In genomic region chr3:50336452-50337174, GRCh38 we compare ENCODE assay signal across 8 cellular contexts. TPM values are rescaled to one million over a fixed set of nuclear protein-coding genes. Genes with fewer than 3 reads are reported as not detected.
DNase-seq lines count a peak whose midpoint lies in the region; ATAC-seq, FAIRE-seq and TF ChIP-seq lines count a peak whose summit lies in the region.

No MANE protein-coding gene starts in this region.

- no peak; the same call in 1 of the 2 replicates for TF ChIP-seq RAD21 in HepG2 (CRISPR knock-in tag; IDR thresholded peaks at IDR 0.05)

- H3K36me3 ChIP-seq in HUES48 (ENCODE audit: control insufficient read depth, insufficient read depth, low read length), result peaks cover 13% of the 10 kb centered on the region
- H3K36me3 ChIP-seq in HepG2 (replicated peaks in 1 of 2; ENCODE audit: control insufficient read depth in 1 of 2, insufficient read depth in 2 of 2, low read length in 2 of 2), result peaks cover 10 to 19% of the 10 kb centered on the region in 2 experiments; a peak in 4 of 5 replicates
- H3K36me3 ChIP-seq in transverse colon, result peaks cover 0 to 1% (median under 1%) of the 10 kb centered on the region in 4 donors

- no peak for TF ChIP-seq EP300 in HepG2 (IDR thresholded peaks at IDR 0.05; ENCODE audit: low read depth in 2 of 2, low read length in 2 of 2)
- TF ChIP-seq EP300 in HepG2 (CRISPR knock-in tag; IDR thresholded peaks at IDR 0.05; ENCODE audit: borderline replicate concordance), result no peak
- no peak for TF ChIP-seq EP300 in transverse colon (IDR thresholded peaks at IDR 0.05; ENCODE audit: low read depth)

- H3K9me3 ChIP-seq in HUES48 (ENCODE audit: control insufficient read depth, insufficient read depth, low read length), result no peaks in the 10 kb centered on the region
- H3K9me3 ChIP-seq in HepG2 (ENCODE audit: low read length), result no peaks in the 10 kb centered on the region
- no peaks in the 10 kb centered on the region for H3K9me3 ChIP-seq in transverse colon

- peak; percentile 13 for ATAC-seq in GM21423 (IDR thresholded peaks at IDR 0.05; ENCODE audit: unreplicated experiment)
- peak; percentile 18 for ATAC-seq in HepG2

- TF ChIP-seq POLR2A in HepG2 (IDR thresholded peaks at IDR 0.05; ENCODE audit: insufficient read depth in 1 of 2, low read depth in 2 of 2, low read length in 2 of 2) (no peak), transverse colon (IDR thresholded peaks at IDR 0.05) (no peak), H54 (IDR thresholded peaks at IDR 0.05; ENCODE audit: low read depth, low read length) (no peak)

- intact Hi-C loops in HepG2 (cut with micrococcal nuclease; ENCODE audit: unreplicated experiment), result no loop called here
- intact Hi-C loops in transverse colon (cut with DNase I; ENCODE audit: low total_unique reads), result loop anchor here (10.0 kb wide), 1 partner anchor 1948 kb away; the partner anchor contains the start of gene GLYCTK

- TSS peak; percentile 76 for BruUV-seq in HepG2 (replicated peaks; lab: Mats Ljungman, UMichigan)

- peak overlapping the region; percentile 81 for H3K4me3 ChIP-seq in HUES48 (ENCODE audit: low read depth, low read length)
- H3K4me3 ChIP-seq in astrocyte of the cerebellum (ENCODE audit: low read depth, low read length), result peak overlapping the region; percentile 74
- H3K4me3 ChIP-seq in HepG2 (replicated peaks in 1 of 3; ENCODE audit: insufficient read depth in 1 of 3, low read depth in 2 of 3, low read length in 3 of 3), result peak overlapping the region; percentile 86 to 89 (median 88)
- H3K4me3 ChIP-seq in transverse colon, result peak overlapping the region; percentile 49 to 91 (median 60)

- H3K79me2 ChIP-seq in HepG2 (ENCODE audit: insufficient read depth, low read length), result peaks cover 46% of the 10 kb centered on the region

- peak overlapping the region; percentile 76 for H3K9ac ChIP-seq in HUES48 (ENCODE audit: low read depth, low read length)
- peak overlapping the region; percentile 95 for H3K9ac ChIP-seq in HepG2 (ENCODE audit: insufficient read depth, low read depth, low read length)

- peaks cover 32% of the 10 kb centered on the region for H3K27me3 ChIP-seq in HUES48 (ENCODE audit: control insufficient read depth, insufficient read depth, low read length)
- peaks cover 1 to 2% of the 10 kb centered on the region in 2 experiments; a peak in 1 of 5 replicates for H3K27me3 ChIP-seq in HepG2 (ENCODE audit: control insufficient read depth in 1 of 2, insufficient read depth in 2 of 2, low read length in 2 of 2)
- no peaks in the 10 kb centered on the region for H3K27me3 ChIP-seq in transverse colon

- POLR2A ChIA-PET in HepG2 (lab: Yijun Ruan, JAX), result interaction anchor here (0.7 to 4.7 kb wide), 36 partner anchors 9 to 1163 kb away, joined by 3 to 66 read pairs (median 6); partner anchors contain the start of genes C3orf18, CYB561D2, DCAF1 and GNAI2

- FAIRE-seq in HepG2 (lab: Jason Lieb, UNC) (peak; percentile 46), H54 (lab: Jason Lieb, UNC) (no peak)

- TF ChIP-seq CTCF in astrocyte of the cerebellum (IDR thresholded peaks at IDR 0.05; ENCODE audit: low read depth, low read length, missing control alignments), result no peak
- no peak for TF ChIP-seq CTCF in HepG2 (CRISPR knock-in tag; IDR thresholded peaks at IDR 0.05)
- TF ChIP-seq CTCF in transverse colon (IDR thresholded peaks at IDR 0.05), result peak in 1 of 5 experiments; percentile 26

- H3K4me1 ChIP-seq in HUES48 (ENCODE audit: control insufficient read depth, insufficient read depth, low read length) (no peaks in the 10 kb centered on the region), HepG2 (ENCODE audit: insufficient read depth, low read length) (peaks cover 51% of the 10 kb centered on the region), transverse colon (peaks cover 26 to 71% (median 58%) of the 10 kb centered on the region in 4 donors)

- peak overlapping the region; percentile 97 for H3K4me2 ChIP-seq in HepG2 (ENCODE audit: low read depth, low read length)

- no peak overlapping the region for H2AFZ ChIP-seq in HepG2 (ENCODE audit: low read length)

- in situ Hi-C loops in astrocyte of the cerebellum (cut with HindIII; ENCODE audit: low sequenced_read_pairs) (no loop called here), HepG2 (cut with HindIII; ENCODE audit: extremely low pct_ligation_motif_present, low pct_unique_long_range_greater_than_20kb) (no loop called here), transverse colon (cut with MboI; ENCODE audit: low pct_ligation_motif_present in 1 of 4, low pct_unique_long_range_greater_than_20kb in 1 of 4, low sequenced_read_pairs in 3 of 4) (no loop called here)

- DNase-seq in ELF-1 (ENCODE audit: low read depth, low spot score) (peak; percentile 48), astrocyte of the cerebellum (ENCODE audit: low read depth) (no peak), HepG2 (ENCODE audit: low spot score) (no peak), transverse colon (no peak), NCI-H748 (lab: John Stamatoyannopoulos, UW; ENCODE audit: unreplicated experiment) (no peak), H54 (ENCODE audit: insufficient read length, low spot score) (no peak)

- CTCF ChIA-PET in HepG2 (lab: Yijun Ruan, JAX; ENCODE audit: low intra/inter-chr PET ratio, low total read pairs), result no interaction called here

- peak overlapping the region; percentile 95 for H3K27ac ChIP-seq in HUES48 (ENCODE audit: low read depth, low read length)
- peak overlapping the region; percentile 85 for H3K27ac ChIP-seq in HepG2 (ENCODE audit: extremely low read length, insufficient read depth, low read length)
- H3K27ac ChIP-seq in transverse colon, result peak overlapping the region; percentile 93 to 99 (median 98)

- 0% methylated on average over 10 of the region's 31 CpGs for WGBS in HepG2 (ENCODE audit: low lambda C conversion rate)
- 1% methylated on average over 21 of the region's 31 CpGs; no CpG with 5 or more reads in 1 of the 2 donors for WGBS in transverse colon (ENCODE audit: low coverage in 1 of 2), 2 donors

- H4K20me1 ChIP-seq in HepG2 (ENCODE audit: insufficient read depth, low read length), result peaks cover 12% of the 10 kb centered on the region

RNA-seq across cellular contexts. Expression of gene RASSF1, which starts 4.0 kb away (rescaled TPM):
- total RNA-seq in HepG2 (2016; rRNA removed; fragmentation: Illumina TruSeq; extraction: Trizol), result 7.7 and 10.2 TPM in 2 replicates
- total RNA-seq in HepG2 (2016; cell fraction: cytosol; rRNA removed; fragmentation: Illumina TruSeq; extraction: Trizol; ENCODE audit: low read depth), result 2.7 TPM in 2 replicates
- total RNA-seq in HepG2 (2016; cell fraction: insoluble cytoplasmic fraction; rRNA removed; fragmentation: Illumina TruSeq; extraction: Trizol), result 7.2 and 11.0 TPM in 2 replicates
- 5.2 and 5.8 TPM in 2 replicates for total RNA-seq in HepG2 (2016; cell fraction: membrane; rRNA removed; fragmentation: Illumina TruSeq; extraction: Trizol)
- total RNA-seq in HepG2 (2016; cell fraction: nucleus; rRNA removed; fragmentation: Illumina TruSeq; extraction: Trizol), result 13.0 and 14.3 TPM in 2 replicates
- polyA plus RNA-seq in HepG2 (2011; rRNA removed), result 27.5 and 28.6 TPM in 2 replicates
- polyA plus RNA-seq in HepG2 (2011; cell fraction: cytosol; rRNA removed), result 23.8 and 31.2 TPM in 2 replicates
- polyA plus RNA-seq in HepG2 (2011; cell fraction: nucleus; rRNA removed), result 38.6 and 41.6 TPM in 2 replicates
- 11.2 and 17.2 TPM in 2 replicates for polyA plus RNA-seq in HepG2 (2012)
- 2.5 and 2.6 TPM in 2 replicates for polyA plus RNA-seq in HepG2 (2016; cell fraction: cytosol; fragmentation: Illumina TruSeq; extraction: Trizol; ENCODE audit: low read depth)
- 7.5 and 8.1 TPM in 2 replicates for polyA plus RNA-seq in HepG2 (2016; cell fraction: insoluble cytoplasmic fraction; fragmentation: Illumina TruSeq; extraction: Trizol; ENCODE audit: low read depth)
- polyA plus RNA-seq in HepG2 (2016; cell fraction: membrane; fragmentation: Illumina TruSeq; extraction: Trizol; ENCODE audit: low read depth), result 3.3 TPM in 2 replicates
- polyA plus RNA-seq in HepG2 (2016; cell fraction: nucleus; fragmentation: Illumina TruSeq; extraction: Trizol; ENCODE audit: insufficient read depth, low read depth), result 32.3 and 32.6 TPM in 2 replicates
- polyA minus RNA-seq in HepG2 (2011; rRNA and poly(A)+ RNA removed; ENCODE audit: low replicate concordance), result 14.7 and 35.5 TPM in 2 replicates
- polyA minus RNA-seq in HepG2 (2011; cell fraction: cytosol; rRNA and poly(A)+ RNA removed), result 4.9 and 5.4 TPM in 2 replicates
- polyA minus RNA-seq in HepG2 (2011; cell fraction: nucleus; rRNA and poly(A)+ RNA removed), result 9.9 and 10.0 TPM in 2 replicates
- 10 to 100 TPM in 3 of 4 donors, 1 to 10 TPM in 1; 9.8 to 29.2 (median 21.7) TPM for total RNA-seq in transverse colon

RNA-seq across cellular contexts. Expression of gene TUSC2, which starts 8.6 kb away (rescaled TPM):
- total RNA-seq in HepG2 (2016; rRNA removed; fragmentation: Illumina TruSeq; extraction: Trizol) (35.9 and 36.7 TPM in 2 replicates), transverse colon (10 to 100 TPM in 3 of 4 donors, 1 to 10 TPM in 1; 7.9 to 39.6 (median 28.0) TPM)
- 71.2 and 71.5 TPM in 2 replicates for total RNA-seq in HepG2 (2016; cell fraction: cytosol; rRNA removed; fragmentation: Illumina TruSeq; extraction: Trizol; ENCODE audit: low read depth)
- 33.2 and 36.7 TPM in 2 replicates for total RNA-seq in HepG2 (2016; cell fraction: insoluble cytoplasmic fraction; rRNA removed; fragmentation: Illumina TruSeq; extraction: Trizol)
- 83.6 and 94.5 TPM in 2 replicates for total RNA-seq in HepG2 (2016; cell fraction: membrane; rRNA removed; fragmentation: Illumina TruSeq; extraction: Trizol)
- total RNA-seq in HepG2 (2016; cell fraction: nucleus; rRNA removed; fragmentation: Illumina TruSeq; extraction: Trizol), result 16.6 and 17.7 TPM in 2 replicates
- 38.5 and 39.1 TPM in 2 replicates for polyA plus RNA-seq in HepG2 (2011; rRNA removed)
- 42.4 and 45.2 TPM in 2 replicates for polyA plus RNA-seq in HepG2 (2011; cell fraction: cytosol; rRNA removed)
- 12.4 and 16.2 TPM in 2 replicates for polyA plus RNA-seq in HepG2 (2011; cell fraction: nucleus; rRNA removed)
- 15.6 and 21.1 TPM in 2 replicates for polyA plus RNA-seq in HepG2 (2012)
- polyA plus RNA-seq in HepG2 (2016; cell fraction: cytosol; fragmentation: Illumina TruSeq; extraction: Trizol; ENCODE audit: low read depth), result 124 and 125 TPM in 2 replicates
- 51.0 and 54.1 TPM in 2 replicates for polyA plus RNA-seq in HepG2 (2016; cell fraction: insoluble cytoplasmic fraction; fragmentation: Illumina TruSeq; extraction: Trizol; ENCODE audit: low read depth)
- polyA plus RNA-seq in HepG2 (2016; cell fraction: membrane; fragmentation: Illumina TruSeq; extraction: Trizol; ENCODE audit: low read depth), result 95.2 and 102 TPM in 2 replicates
- polyA plus RNA-seq in HepG2 (2016; cell fraction: nucleus; fragmentation: Illumina TruSeq; extraction: Trizol; ENCODE audit: insufficient read depth, low read depth), result 42.2 and 43.7 TPM in 2 replicates
- 25.7 and 41.9 TPM in 2 replicates for polyA minus RNA-seq in HepG2 (2011; rRNA and poly(A)+ RNA removed; ENCODE audit: low replicate concordance)
- polyA minus RNA-seq in HepG2 (2011; cell fraction: cytosol; rRNA and poly(A)+ RNA removed), result 7.9 and 8.1 TPM in 2 replicates
- 5.0 and 5.5 TPM in 2 replicates for polyA minus RNA-seq in HepG2 (2011; cell fraction: nucleus; rRNA and poly(A)+ RNA removed)

RNA-seq across cellular contexts. Expression of gene ZMYND10, which starts 8.9 kb away (rescaled TPM):
- 0.49 and 0.60 TPM in 2 replicates for total RNA-seq in HepG2 (2016; rRNA removed; fragmentation: Illumina TruSeq; extraction: Trizol)
- total RNA-seq in HepG2 (2016; cell fraction: cytosol; rRNA removed; fragmentation: Illumina TruSeq; extraction: Trizol; ENCODE audit: low read depth), result 0.40 and 0.53 TPM in 2 replicates
- total RNA-seq in HepG2 (2016; cell fraction: insoluble cytoplasmic fraction; rRNA removed; fragmentation: Illumina TruSeq; extraction: Trizol), result 0.33 and 0.56 TPM in 2 replicates
- 0.15 and 0.52 TPM in 2 replicates for total RNA-seq in HepG2 (2016; cell fraction: membrane; rRNA removed; fragmentation: Illumina TruSeq; extraction: Trizol)
- 0.44 and 1.2 TPM in 2 replicates for total RNA-seq in HepG2 (2016; cell fraction: nucleus; rRNA removed; fragmentation: Illumina TruSeq; extraction: Trizol)
- polyA plus RNA-seq in HepG2 (2011; rRNA removed), result 0.74 and 1.8 TPM in 2 replicates
- 0.30 and 0.62 TPM in 2 replicates for polyA plus RNA-seq in HepG2 (2011; cell fraction: cytosol; rRNA removed)
- polyA plus RNA-seq in HepG2 (2011; cell fraction: nucleus; rRNA removed), result 6.6 and 8.0 TPM in 2 replicates
- 0.51 and 1.8 TPM in 2 replicates for polyA plus RNA-seq in HepG2 (2012)
- 0.24 and 0.28 TPM in 2 replicates for polyA plus RNA-seq in HepG2 (2016; cell fraction: cytosol; fragmentation: Illumina TruSeq; extraction: Trizol; ENCODE audit: low read depth)
- polyA plus RNA-seq in HepG2 (2016; cell fraction: insoluble cytoplasmic fraction; fragmentation: Illumina TruSeq; extraction: Trizol; ENCODE audit: low read depth), result not detected in 2 replicates
- 0.17 and 0.38 TPM in 2 replicates for polyA plus RNA-seq in HepG2 (2016; cell fraction: membrane; fragmentation: Illumina TruSeq; extraction: Trizol; ENCODE audit: low read depth)
- polyA plus RNA-seq in HepG2 (2016; cell fraction: nucleus; fragmentation: Illumina TruSeq; extraction: Trizol; ENCODE audit: insufficient read depth, low read depth), result 1.5 and 2.3 TPM in 2 replicates
- polyA minus RNA-seq in HepG2 (2011; rRNA and poly(A)+ RNA removed; ENCODE audit: low replicate concordance), result 0.54 and 0.56 TPM in 2 replicates
- polyA minus RNA-seq in HepG2 (2011; cell fraction: cytosol; rRNA and poly(A)+ RNA removed), result not detected in 2 replicates
- polyA minus RNA-seq in HepG2 (2011; cell fraction: nucleus; rRNA and poly(A)+ RNA removed), result 0.50 and 0.52 TPM in 2 replicates
- not detected for total RNA-seq in transverse colon

RNA-seq across cellular contexts. Expression of gene NPRL2, which starts 14.0 kb away (rescaled TPM):
- total RNA-seq in HepG2 (2016; rRNA removed; fragmentation: Illumina TruSeq; extraction: Trizol) (25.3 and 30.6 TPM in 2 replicates), transverse colon (10 to 100 TPM in 2 of 4 donors, 1 to 10 TPM in 2; 6.0 to 29.2 (median 13.1) TPM)
- total RNA-seq in HepG2 (2016; cell fraction: cytosol; rRNA removed; fragmentation: Illumina TruSeq; extraction: Trizol; ENCODE audit: low read depth), result 8.8 and 10.0 TPM in 2 replicates
- total RNA-seq in HepG2 (2016; cell fraction: insoluble cytoplasmic fraction; rRNA removed; fragmentation: Illumina TruSeq; extraction: Trizol), result 30.7 and 30.9 TPM in 2 replicates
- total RNA-seq in HepG2 (2016; cell fraction: membrane; rRNA removed; fragmentation: Illumina TruSeq; extraction: Trizol), result 12.0 and 12.5 TPM in 2 replicates
- 18.9 and 19.6 TPM in 2 replicates for total RNA-seq in HepG2 (2016; cell fraction: nucleus; rRNA removed; fragmentation: Illumina TruSeq; extraction: Trizol)
- polyA plus RNA-seq in HepG2 (2011; rRNA removed), result 51.4 and 52.7 TPM in 2 replicates
- polyA plus RNA-seq in HepG2 (2011; cell fraction: cytosol; rRNA removed), result 34.7 and 41.4 TPM in 2 replicates
- polyA plus RNA-seq in HepG2 (2011; cell fraction: nucleus; rRNA removed), result 127 and 140 TPM in 2 replicates
- polyA plus RNA-seq in HepG2 (2012), result 13.7 and 18.3 TPM in 2 replicates
- polyA plus RNA-seq in HepG2 (2016; cell fraction: cytosol; fragmentation: Illumina TruSeq; extraction: Trizol; ENCODE audit: low read depth), result 5.2 and 6.1 TPM in 2 replicates
- polyA plus RNA-seq in HepG2 (2016; cell fraction: insoluble cytoplasmic fraction; fragmentation: Illumina TruSeq; extraction: Trizol; ENCODE audit: low read depth), result 22.7 and 25.4 TPM in 2 replicates
- 7.5 and 10.8 TPM in 2 replicates for polyA plus RNA-seq in HepG2 (2016; cell fraction: membrane; fragmentation: Illumina TruSeq; extraction: Trizol; ENCODE audit: low read depth)
- polyA plus RNA-seq in HepG2 (2016; cell fraction: nucleus; fragmentation: Illumina TruSeq; extraction: Trizol; ENCODE audit: insufficient read depth, low read depth), result 37.1 and 38.0 TPM in 2 replicates
- 32.6 and 44.8 TPM in 2 replicates for polyA minus RNA-seq in HepG2 (2011; rRNA and poly(A)+ RNA removed; ENCODE audit: low replicate concordance)
- 11.1 and 13.9 TPM in 2 replicates for polyA minus RNA-seq in HepG2 (2011; cell fraction: cytosol; rRNA and poly(A)+ RNA removed)
- polyA minus RNA-seq in HepG2 (2011; cell fraction: nucleus; rRNA and poly(A)+ RNA removed), result 21.0 and 32.1 TPM in 2 replicates

RNA-seq across cellular contexts. Expression of gene CYB561D2, which starts 14.0 kb away (rescaled TPM):
- total RNA-seq in HepG2 (2016; rRNA removed; fragmentation: Illumina TruSeq; extraction: Trizol), result 9.1 and 17.2 TPM in 2 replicates
- total RNA-seq in HepG2 (2016; cell fraction: cytosol; rRNA removed; fragmentation: Illumina TruSeq; extraction: Trizol; ENCODE audit: low read depth), result 6.8 and 7.1 TPM in 2 replicates
- total RNA-seq in HepG2 (2016; cell fraction: insoluble cytoplasmic fraction; rRNA removed; fragmentation: Illumina TruSeq; extraction: Trizol), result 10.9 and 17.6 TPM in 2 replicates
- total RNA-seq in HepG2 (2016; cell fraction: membrane; rRNA removed; fragmentation: Illumina TruSeq; extraction: Trizol), result 8.0 and 11.0 TPM in 2 replicates
- total RNA-seq in HepG2 (2016; cell fraction: nucleus; rRNA removed; fragmentation: Illumina TruSeq; extraction: Trizol), result 14.5 and 17.6 TPM in 2 replicates
- polyA plus RNA-seq in HepG2 (2011; rRNA removed), result 11.1 and 13.0 TPM in 2 replicates
- polyA plus RNA-seq in HepG2 (2011; cell fraction: cytosol; rRNA removed), result 12.5 and 18.2 TPM in 2 replicates
- 19.9 and 20.1 TPM in 2 replicates for polyA plus RNA-seq in HepG2 (2011; cell fraction: nucleus; rRNA removed)
- 5.5 and 7.1 TPM in 2 replicates for polyA plus RNA-seq in HepG2 (2012)
- 4.0 and 5.4 TPM in 2 replicates for polyA plus RNA-seq in HepG2 (2016; cell fraction: cytosol; fragmentation: Illumina TruSeq; extraction: Trizol; ENCODE audit: low read depth)
- polyA plus RNA-seq in HepG2 (2016; cell fraction: insoluble cytoplasmic fraction; fragmentation: Illumina TruSeq; extraction: Trizol; ENCODE audit: low read depth), result 7.6 and 9.4 TPM in 2 replicates
- polyA plus RNA-seq in HepG2 (2016; cell fraction: membrane; fragmentation: Illumina TruSeq; extraction: Trizol; ENCODE audit: low read depth), result 5.1 and 6.2 TPM in 2 replicates
- 21.6 and 22.2 TPM in 2 replicates for polyA plus RNA-seq in HepG2 (2016; cell fraction: nucleus; fragmentation: Illumina TruSeq; extraction: Trizol; ENCODE audit: insufficient read depth, low read depth)
- 25.5 and 51.4 TPM in 2 replicates for polyA minus RNA-seq in HepG2 (2011; rRNA and poly(A)+ RNA removed; ENCODE audit: low replicate concordance)
- 3.2 and 4.9 TPM in 2 replicates for polyA minus RNA-seq in HepG2 (2011; cell fraction: cytosol; rRNA and poly(A)+ RNA removed)
- 8.7 and 11.7 TPM in 2 replicates for polyA minus RNA-seq in HepG2 (2011; cell fraction: nucleus; rRNA and poly(A)+ RNA removed)
- total RNA-seq in transverse colon, result 10 to 100 TPM; 23.7 to 53.9 (median 35.6) TPM
